In genomic region chr6:146866731-146867414, GRCh38 we compare ENCODE assay signal across 16 cellular contexts.
"Had no signal": no experiment of that assay in that cellular context is flagged by ENCODE, and none has a peak within 500 bp of the region (broad histone marks: within the 10 kb centered on the region; RNA-seq: fewer than 3 reads in every experiment).

No MANE protein-coding gene starts in this region.

- H3K4me3 ChIP-seq: colonic mucosa, gastrocnemius medialis, mucosa of descending colon, right atrium auricular region, stomach, uterus had no signal

- H3K4me1 ChIP-seq: colonic mucosa, gastrocnemius medialis, right atrium auricular region, uterus had no signal

- H3K9me3 ChIP-seq: colonic mucosa, gastrocnemius medialis, mucosa of descending colon, right atrium auricular region, stomach, uterus had no signal

- H3K36me3 ChIP-seq: colonic mucosa, gastrocnemius medialis, right atrium auricular region, stomach, uterus had no signal

- ATAC-seq: gastrocnemius medialis; left lobe of liver; mucosa of descending colon; naive thymus-derived CD8-positive, alpha-beta T cell had no signal

- DNase-seq: colonic mucosa; effector CD4-positive, alpha-beta T cell; endodermal cell; gastrocnemius medialis; glutamatergic neuron; islet precursor cell; mucosa of descending colon; naive thymus-derived CD8-positive, alpha-beta T cell; small intestine; stimulated activated CD4-positive, alpha-beta T cell treated with anti-CD3 and anti-CD28 coated beads, Interleukin-12 subunit alpha, Interleukin-12 subunit beta, amount 100 ng/mL, for 4 hours; stimulated activated naive CD4-positive, alpha-beta T cell; stomach; substantia nigra; uterus had no signal

- H3K27me3 ChIP-seq: colonic mucosa, gastrocnemius medialis, right atrium auricular region, stomach, uterus had no signal

- H3K27ac ChIP-seq: colonic mucosa, gastrocnemius medialis, right atrium auricular region, stomach, uterus had no signal
